In genomic region chr5:179769796-179770195, GRCh38 we compare ENCODE assay signal across 24 cellular contexts.
"Had no signal": no experiment of that assay in that cellular context is flagged by ENCODE, and none has a peak within 500 bp of the region (broad histone marks: within the 10 kb centered on the region; RNA-seq: fewer than 3 reads in every experiment).

No MANE protein-coding gene starts in this region.

- DNase-seq: activated CD4-positive, alpha-beta T cell treated with anti-CD3 and anti-CD28 coated beads for 1 hour; activated effector memory CD4-positive, alpha-beta T cell treated with Interleukin-2 at 50 U/mL for 16 hours; activated naive CD4-positive, alpha-beta T cell treated with anti-CD3 and anti-CD28 coated beads for 36 hours; activated naive CD8-positive, alpha-beta T cell treated with anti-CD3 and anti-CD28 coated beads, Interleukin-2, amount 10 ng/mL, durations not matched to agents 7 days and 5 days; activated T-cell treated with anti-CD3 and anti-CD28 coated beads, Interleukin-2, amount 50 U/mL, for 72 hours; amygdala; cerebellar nuclear complex; cortex of kidney; foreskin melanocyte; hippocampal formation; kidney glomerular epithelial cell; left ventricle myocardium inferior; mammary epithelial cell; naive thymus-derived CD8-positive, alpha-beta T cell; stimulated activated CD4-positive, alpha-beta T cell treated with anti-CD3 and anti-CD28 coated beads, Interleukin-4, amount 100 ng/mL, for 1 hour; stimulated activated naive CD4-positive, alpha-beta T cell treated with Interleukin-2 at 50 U/mL for 16 hours; substantia nigra; T-cell; tibial artery had no signal

- H3K9me3 Mint-ChIP-seq: activated naive CD4-positive, alpha-beta T cell treated with anti-CD3 and anti-CD28 coated beads for 36 hours; activated naive CD8-positive, alpha-beta T cell treated with anti-CD3 and anti-CD28 coated beads, Interleukin-2, amount 10 ng/mL, durations not matched to agents 7 days and 5 days; activated T-cell treated with anti-CD3 and anti-CD28 coated beads, Interleukin-2, amount 50 U/mL, for 72 hours; mesothelial cell of epicardium; naive thymus-derived CD8-positive, alpha-beta T cell; neural progenitor cell; T-cell; T-helper 2 cell treated with Interferon-gamma antibody and Interleukin-4, amounts not matched to agents 5 μg/mL and 100 μg/mL, for 36 hours had no signal

- H3K9me3 ChIP-seq: left ventricle myocardium inferior, prostate gland, spleen, tibial artery had no signal

- H3K27me3 ChIP-seq: neural progenitor cell, spleen, tibial artery had no signal

- H3K27me3 Mint-ChIP-seq: activated naive CD8-positive, alpha-beta T cell treated with anti-CD3 and anti-CD28 coated beads, Interleukin-2, amount 10 ng/mL, durations not matched to agents 7 days and 5 days; naive thymus-derived CD8-positive, alpha-beta T cell; T-cell had no signal

- H3K4me1 ChIP-seq: neural progenitor cell, prostate gland had no signal

- H3K4me3 Mint-ChIP-seq: activated naive CD4-positive, alpha-beta T cell treated with anti-CD3 and anti-CD28 coated beads for 36 hours; activated naive CD8-positive, alpha-beta T cell treated with anti-CD3 and anti-CD28 coated beads, Interleukin-2, amount 10 ng/mL, durations not matched to agents 7 days and 5 days; activated T-cell treated with anti-CD3 and anti-CD28 coated beads, Interleukin-2, amount 50 U/mL, for 72 hours; mesothelial cell of epicardium; naive thymus-derived CD8-positive, alpha-beta T cell; neural progenitor cell; T-cell; T-helper 2 cell treated with Interferon-gamma antibody and Interleukin-4, amounts not matched to agents 5 μg/mL and 100 μg/mL, for 36 hours had no signal

- H3K27ac Mint-ChIP-seq: activated naive CD4-positive, alpha-beta T cell treated with anti-CD3 and anti-CD28 coated beads for 36 hours; activated naive CD8-positive, alpha-beta T cell treated with anti-CD3 and anti-CD28 coated beads, Interleukin-2, amount 10 ng/mL, durations not matched to agents 7 days and 5 days; activated T-cell treated with anti-CD3 and anti-CD28 coated beads, Interleukin-2, amount 50 U/mL, for 72 hours; T-cell; T-helper 2 cell treated with Interferon-gamma antibody and Interleukin-4, amounts not matched to agents 5 μg/mL and 100 μg/mL, for 36 hours had no signal

- H3K27ac ChIP-seq: left ventricle myocardium inferior, neural progenitor cell, prostate gland, spleen, tibial artery had no signal

- H3K4me3 ChIP-seq: left ventricle myocardium inferior, neural progenitor cell, prostate gland, spleen, tibial artery had no signal
